ENCODE assay signal across 9 cellular contexts in the genomic region with DNA sequence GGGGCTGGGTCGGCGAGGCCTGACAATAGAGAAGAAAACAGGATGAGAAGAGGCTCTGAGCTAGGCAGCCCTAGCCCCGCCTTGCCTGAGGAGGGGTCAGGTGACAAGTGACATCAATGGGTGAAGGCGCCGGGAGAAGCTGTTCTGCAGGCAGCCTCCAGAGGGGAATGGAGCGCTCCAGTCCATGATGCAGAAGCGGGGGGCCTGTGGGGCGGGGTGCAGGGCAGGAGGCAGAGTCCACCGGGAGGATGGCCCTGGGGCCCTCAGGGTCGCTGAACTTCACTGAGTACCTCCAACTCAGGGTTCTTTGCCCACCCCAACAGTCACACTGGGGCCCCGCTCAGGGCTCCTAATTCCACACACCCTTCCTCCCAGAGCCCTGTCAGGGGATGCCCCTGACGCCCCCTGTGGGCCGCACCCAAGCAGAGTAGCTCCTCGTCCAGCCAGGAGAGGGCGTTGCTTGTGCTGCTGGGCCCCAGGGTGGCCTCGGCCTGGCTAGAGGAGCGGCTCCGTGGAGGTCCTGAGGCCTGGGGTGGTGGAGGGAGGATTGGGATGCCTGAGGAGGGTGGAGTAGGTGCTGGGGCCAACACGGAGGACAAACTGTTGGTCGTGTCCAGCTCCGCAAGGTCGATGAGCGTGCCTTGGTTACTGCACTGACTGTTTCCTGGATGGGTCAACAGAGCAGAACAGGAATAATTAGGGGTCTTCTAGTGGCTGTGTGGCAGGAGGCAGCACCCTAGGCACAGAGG. TPM values are rescaled to one million over a fixed set of nuclear protein-coding genes. Genes with fewer than 3 reads are reported as not detected.
DNase-seq lines count a peak whose midpoint lies in the region; ATAC-seq and TF ChIP-seq lines count a peak whose summit lies in the region.
"Had no signal": no experiment of that assay in that cellular context is flagged by ENCODE, and none has a peak within 500 bp of the region (broad histone marks: within the 10 kb centered on the region; RNA-seq: fewer than 3 reads in every experiment).

No MANE protein-coding gene starts in this region.

- H3K27ac ChIP-seq in neural progenitor cell = peak overlapping the region; percentile 49

- peak overlapping the region; percentile 39 for H3K4me2 ChIP-seq in neural progenitor cell

- no peak overlapping the region for H3K9ac ChIP-seq in neural progenitor cell

- peaks cover 33% of the 10 kb centered on the region for H3F3A ChIP-seq in neural progenitor cell (ENCODE audit: low read depth)

- H3K79me2 ChIP-seq in neural progenitor cell (ENCODE audit: low read depth) = no peaks in the 10 kb centered on the region

- H3K27me3 Mint-ChIP-seq in neural progenitor cell (ENCODE audit: insufficient read depth, low read depth) = peaks cover 11% of the 10 kb centered on the region
- H3K27me3 Mint-ChIP-seq: activated naive CD4-positive, alpha-beta T cell treated with anti-CD3 and anti-CD28 coated beads, Interleukin-2, amount 50 U/mL, for 24 hours had no signal

- no peak overlapping the region for H3K4me3 ChIP-seq in neural progenitor cell

- no peaks in the 10 kb centered on the region for H3K27me3 ChIP-seq in neural progenitor cell

- no peak overlapping the region for H3K4me3 Mint-ChIP-seq in neural progenitor cell
- H3K4me3 Mint-ChIP-seq: activated naive CD4-positive, alpha-beta T cell treated with anti-CD3 and anti-CD28 coated beads, Interleukin-2, amount 50 U/mL, for 24 hours had no signal

- no peaks in the 10 kb centered on the region for H3K36me3 ChIP-seq in neural progenitor cell

- peak; percentile 85 for TF ChIP-seq CTCF in neural progenitor cell (IDR thresholded peaks at IDR 0.05)

- no peaks in the 10 kb centered on the region for H3K9me3 ChIP-seq in neural progenitor cell (ENCODE audit: low read depth)

- H4K20me1 ChIP-seq in neural progenitor cell (ENCODE audit: low read depth) = peaks cover 8% of the 10 kb centered on the region

- peak overlapping the region; percentile 60 for H3K27ac Mint-ChIP-seq in neural progenitor cell
- H3K27ac Mint-ChIP-seq: activated naive CD4-positive, alpha-beta T cell treated with anti-CD3 and anti-CD28 coated beads, Interleukin-2, amount 50 U/mL, for 24 hours had no signal

- H2AFZ ChIP-seq in neural progenitor cell (replicated peaks) = no peak overlapping the region

- H3K4me1 Mint-ChIP-seq in neural progenitor cell = no peaks in the 10 kb centered on the region

- DNase-seq in NCI-H2171 treated with DMSO at 0.1 percent for 48 hours (lab: John Stamatoyannopoulos, UW) = peak; percentile 21
- DNase-seq in NCI-H2171 (lab: John Stamatoyannopoulos, UW) = no peak
- peak; percentile 76 for DNase-seq in NAMALWA (ENCODE audit: low spot score)
- peak; percentile 53 for DNase-seq in UCSD-AML1 (lab: John Stamatoyannopoulos, UW; ENCODE audit: unreplicated experiment)
- DNase-seq in ecto neural progenitor cell (ENCODE audit: low spot score) = peak; percentile 89
- peak; percentile 88 for DNase-seq in neural progenitor cell (ENCODE audit: low spot score)

- H3K4me1 ChIP-seq in neural progenitor cell = no peaks in the 10 kb centered on the region

- H3K36me3 Mint-ChIP-seq in neural progenitor cell = peaks cover 28% of the 10 kb centered on the region

- ATAC-seq in HG03457 (IDR thresholded peaks at IDR 0.05; ENCODE audit: unreplicated experiment) = no peak
- no peak for ATAC-seq in HG02938 (IDR thresholded peaks at IDR 0.05; ENCODE audit: unreplicated experiment)

- H3K9me3 Mint-ChIP-seq in neural progenitor cell = no peaks in the 10 kb centered on the region
- H3K9me3 Mint-ChIP-seq: activated naive CD4-positive, alpha-beta T cell treated with anti-CD3 and anti-CD28 coated beads, Interleukin-2, amount 50 U/mL, for 24 hours had no signal

RNA-seq across cellular contexts. Expression of a gene that starts 20.8 kb away (rescaled TPM):
- 28.0 and 37.3 TPM in 2 replicates for total RNA-seq in neural progenitor cell (ENCODE audit: low replicate concordance)

RNA-seq across cellular contexts. Expression of a gene that starts 21.1 kb away (rescaled TPM):
- total RNA-seq in neural progenitor cell (ENCODE audit: low replicate concordance) = 43.3 and 48.7 TPM in 2 replicates

RNA-seq across cellular contexts. Expression of a gene that starts 30.5 kb away (rescaled TPM):
- 17.7 and 27.5 TPM in 2 replicates for total RNA-seq in neural progenitor cell (ENCODE audit: low replicate concordance)

RNA-seq across cellular contexts. Expression of a gene that starts 35.1 kb away (rescaled TPM):
- 58.2 and 88.6 TPM in 2 replicates for total RNA-seq in neural progenitor cell (ENCODE audit: low replicate concordance)

RNA-seq across cellular contexts. Expression of a gene that starts 48.7 kb away (rescaled TPM):
- 5.2 and 10.4 TPM in 2 replicates for total RNA-seq in neural progenitor cell (ENCODE audit: low replicate concordance)
